In the genomic region with DNA sequence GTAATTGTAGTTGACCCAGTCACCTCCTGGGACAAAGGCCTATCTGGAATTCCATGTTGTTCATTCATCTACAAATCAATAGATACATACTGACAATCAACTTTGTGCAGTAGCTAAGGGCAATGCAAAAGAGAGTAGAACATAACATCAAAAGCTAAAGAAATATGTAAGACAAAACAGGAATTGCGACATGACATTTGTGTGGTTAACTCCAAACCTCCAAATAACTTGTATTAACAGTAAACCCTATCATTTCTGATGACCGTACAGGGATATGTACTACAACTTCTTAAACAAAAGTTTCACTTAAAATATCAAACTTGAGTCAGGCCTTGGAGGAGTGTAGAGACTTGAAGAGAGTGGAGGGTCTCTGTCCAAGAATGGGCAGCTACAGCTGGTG, we compare ENCODE assay signal across 25 cellular contexts.
"Had no signal": no experiment of that assay in that cellular context is flagged by ENCODE, and none has a peak within 500 bp of the region (broad histone marks: within the 10 kb centered on the region; RNA-seq: fewer than 3 reads in every experiment).

No MANE protein-coding gene starts in this region.

- DNase-seq: cortex of kidney; effector memory CD8-positive, alpha-beta T cell; erythroblast; esophagus squamous epithelium; foreskin fibroblast; gastrocnemius medialis; heart left ventricle; left cardiac atrium; left lung; naive thymus-derived CD8-positive, alpha-beta T cell; nephron progenitor cell; nucleus accumbens; pancreas; right lobe of liver; stimulated activated CD4-positive, alpha-beta T cell treated with anti-CD3 and anti-CD28 coated beads, Interleukin-12 subunit alpha, Interleukin-12 subunit beta, amount 100 ng/mL, for 4 hours; stimulated activated CD4-positive, alpha-beta T cell treated with anti-CD3 and anti-CD28 coated beads, Interleukin-1b, Interleukin-23, amount 100 ng/mL, for 48 hours; stimulated activated CD4-positive, alpha-beta T cell treated with anti-CD3 and anti-CD28 coated beads, Interleukin-4, amount 100 ng/mL, for 1 hour; stimulated activated naive CD4-positive, alpha-beta T cell treated with Interleukin-2 at 50 U/mL for 16 hours; stomach; thyroid gland; trophoblast cell had no signal

- H3K27me3 ChIP-seq: esophagus squamous epithelium, gastrocnemius medialis, heart left ventricle, hepatocyte, left lung, pancreas, right lobe of liver, stomach, thyroid gland, vagina had no signal

- ATAC-seq: effector memory CD8-positive, alpha-beta T cell; gastrocnemius medialis; heart left ventricle; left cardiac atrium; left lung; naive thymus-derived CD8-positive, alpha-beta T cell; pancreas; right lobe of liver; stimulated activated effector memory CD8-positive, alpha-beta T cell treated with anti-CD3 and anti-CD28 coated beads, Interleukin-12 subunit alpha, Interleukin-12 subunit beta, amount 100 ng/mL, for 72 hours had no signal

- H3K4me3 ChIP-seq: esophagus squamous epithelium, gastrocnemius medialis, heart left ventricle, hepatocyte, left lung, pancreas, right lobe of liver, smooth muscle cell, stomach, thyroid gland, vagina had no signal

- H3K36me3 ChIP-seq: esophagus squamous epithelium, gastrocnemius medialis, heart left ventricle, left lung, pancreas, right lobe of liver, stomach, thyroid gland, vagina had no signal

- H2AFZ ChIP-seq: hepatocyte had no signal

- H3K9me3 ChIP-seq: esophagus squamous epithelium, gastrocnemius medialis, heart left ventricle, pancreas, right lobe of liver, stomach, thyroid gland, vagina had no signal

- H3K4me2 ChIP-seq: hepatocyte, smooth muscle cell had no signal

- H3K4me1 ChIP-seq: esophagus squamous epithelium, gastrocnemius medialis, heart left ventricle, left lung, pancreas, right lobe of liver, stomach, vagina had no signal

- H3K79me2 ChIP-seq: hepatocyte had no signal

- H3K27ac ChIP-seq: esophagus squamous epithelium, gastrocnemius medialis, heart left ventricle, hepatocyte, left lung, pancreas, right lobe of liver, stomach, thyroid gland, vagina had no signal
